In the genomic region with DNA sequence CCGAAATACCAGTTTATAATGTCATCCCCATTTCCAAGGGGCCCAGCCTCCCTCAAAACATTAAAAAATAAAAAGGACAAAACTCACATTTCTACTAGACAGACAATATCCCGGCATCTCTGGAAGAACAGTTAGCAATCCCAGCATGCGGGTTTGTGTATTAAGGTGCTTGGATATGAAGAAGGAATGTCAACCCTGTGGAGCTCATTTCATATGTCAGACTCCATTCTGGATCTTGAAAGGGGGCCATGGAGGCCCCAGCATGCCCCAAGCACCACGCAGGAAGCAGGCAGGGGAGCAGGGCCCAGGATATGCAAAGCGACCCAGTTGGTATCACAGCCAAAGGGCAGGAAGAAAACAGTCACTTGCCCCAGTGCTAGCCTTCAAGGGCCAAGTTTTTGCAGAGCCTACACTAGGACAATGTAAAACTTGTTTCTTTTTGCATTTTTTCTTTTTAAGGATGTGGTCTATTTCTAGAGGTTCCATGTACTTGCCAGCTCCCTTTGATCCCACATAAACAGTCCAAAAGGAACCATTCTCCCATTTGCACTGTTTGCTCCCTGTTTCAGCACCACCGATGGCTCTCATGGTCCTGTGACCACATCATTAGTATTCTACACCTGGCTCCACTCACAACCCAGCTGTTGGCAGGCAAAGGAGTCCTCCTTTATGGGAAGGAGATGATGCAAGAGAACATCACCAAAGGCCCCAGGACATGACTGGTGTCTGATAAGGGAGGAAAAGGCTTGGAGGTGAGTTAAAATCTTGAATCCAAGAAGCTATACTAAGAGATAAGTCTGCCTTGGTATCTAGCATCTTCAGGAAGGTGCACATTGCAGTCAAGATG, we compare ENCODE assay signal across 16 cellular contexts. TPM values are rescaled to one million over a fixed set of nuclear protein-coding genes. Genes with fewer than 3 reads are reported as not detected.
A peak's percentile ranks its signal among the peaks of the same experiment; 100 is the strongest.
DNase-seq lines count a peak whose midpoint lies in the region; ATAC-seq and TF ChIP-seq lines count a peak whose summit lies in the region.
"Had no signal": no experiment of that assay in that cellular context is flagged by ENCODE, and none has a peak within 500 bp of the region (broad histone marks: within the 10 kb centered on the region; RNA-seq: fewer than 3 reads in every experiment).

No MANE protein-coding gene starts in this region.

- DNase-seq in COLO668 (lab: John Stamatoyannopoulos, UW; ENCODE audit: unreplicated experiment) (peak; percentile 7), IMR-90 (peak; percentile 35), caudate nucleus (lab: John Stamatoyannopoulos, UW) (peak in 21 of 61 donors; percentile 6 to 83 (median 33)), mesenchymal stem cell (no peak), ecto neural progenitor cell (ENCODE audit: low spot score) (no peak)
- DNase-seq: activated CD4-positive, alpha-beta T cell treated with anti-CD3 and anti-CD28 coated beads for 4 hours; activated CD8-positive, alpha-beta memory T cell treated with anti-CD3 and anti-CD28 coated beads, Interleukin-2, amount 10 ng/mL, durations not matched to agents 7 days and 5 days; COR-L47; left ventricle myocardium superior; NCI-H1417 treated with DMSO at 0.1 percent for 48 hours; NCI-H2227 treated with DMSO at 0.1 percent for 48 hours had no signal

- H4K8ac ChIP-seq in IMR-90 (ENCODE audit: low read depth in 2 of 2, low read length in 2 of 2): no peak overlapping the region
- H4K8ac ChIP-seq in mesenchymal stem cell (ENCODE audit: low read length): peak overlapping the region; percentile 27

- POLR2A ChIA-PET in IMR-90 (lab: Charles Lee; ENCODE audit: unreplicated experiment): no interaction called here

- 0 out of 2 replicates have a peak overlapping the region, but pooled peaks have one; percentile 50 for H2AK5ac ChIP-seq in IMR-90 (ENCODE audit: low read depth, low read length)
- H2AK5ac ChIP-seq in mesenchymal stem cell (ENCODE audit: low read length, severe bottlenecking): no peak overlapping the region

- H2BK20ac ChIP-seq in IMR-90 (ENCODE audit: low read depth, low read length): peak overlapping the region; percentile 37; the same call in 1 of the 2 replicates

- H2AFZ ChIP-seq in IMR-90 (replicated peaks; ENCODE audit: low read length, poor library complexity) (no peak overlapping the region), mesenchymal stem cell (ENCODE audit: low read depth, low read length) (no peak overlapping the region)

- H2AK9ac ChIP-seq in IMR-90 (replicated peaks; ENCODE audit: low read depth, low read length, poor library complexity): no peak overlapping the region

- H2BK5ac ChIP-seq in IMR-90 (ENCODE audit: low read depth, low read length, poor library complexity, severe bottlenecking) (no peak overlapping the region), mesenchymal stem cell (ENCODE audit: low read depth, low read length, poor library complexity, severe bottlenecking) (no peak overlapping the region)

- H3K9me1 ChIP-seq in IMR-90 (ENCODE audit: insufficient read depth, low read length): peaks cover 2% of the 10 kb centered on the region

- no peak for TF ChIP-seq CTCF in IMR-90 (conservative IDR thresholded peaks at IDR 0.05; ENCODE audit: low read depth, low read length)

- no peak overlapping the region for H3K4me3 ChIP-seq in IMR-90 (ENCODE audit: insufficient read depth, low read depth, low read length)
- H3K4me3 ChIP-seq in mesenchymal stem cell (ENCODE audit: insufficient read depth in 1 of 2, low read depth in 1 of 2, low read length in 2 of 2): no peak overlapping the region
- H3K4me3 ChIP-seq: cardiac muscle cell, HAP-1 had no signal

- H2BK120ac ChIP-seq in IMR-90 (ENCODE audit: low read depth, low read length) (peak overlapping the region; percentile 34; the same call in 1 of the 2 replicates), mesenchymal stem cell (ENCODE audit: low read depth, low read length) (no peak overlapping the region)

- H2BK15ac ChIP-seq in IMR-90 (ENCODE audit: low read depth, low read length) (0 out of 3 replicates have a peak overlapping the region, but pooled peaks have one; percentile 34), mesenchymal stem cell (ENCODE audit: low read depth, poor library complexity, severe bottlenecking) (peak overlapping the region; percentile 44)

- intact Hi-C loops in IMR-90 (cut with micrococcal nuclease): no loop called here

- H3K18ac ChIP-seq in IMR-90 (ENCODE audit: low read depth, low read length) (no peak overlapping the region), mesenchymal stem cell (ENCODE audit: low read depth in 1 of 2, low read length in 2 of 2) (no peak overlapping the region)

- in situ Hi-C loops in IMR-90 (cut with MboI; ENCODE audit: low sequenced_read_pairs): no loop called here

- no peak for TF ChIP-seq RAD21 in IMR-90 (IDR thresholded peaks at IDR 0.05; ENCODE audit: low read length)

- H4K20me1 ChIP-seq in IMR-90 (ENCODE audit: insufficient read depth, low read length): no peaks in the 10 kb centered on the region

- no peak overlapping the region for H3K56ac ChIP-seq in IMR-90 (ENCODE audit: extremely low read depth, insufficient read depth, low read length)

- ATAC-seq in IMR-90 (ENCODE audit: low read depth) (no peak), GM18870 (IDR thresholded peaks at IDR 0.05; ENCODE audit: unreplicated experiment) (no peak), HG02970 (IDR thresholded peaks at IDR 0.05; ENCODE audit: low FRiP score, unreplicated experiment) (no peak)
- ATAC-seq: activated CD8-positive, alpha-beta memory T cell treated with anti-CD3 and anti-CD28 coated beads, Interleukin-2, amount 10 ng/mL, durations not matched to agents 7 days and 5 days; esophagus mucosa; left ventricle myocardium superior had no signal

- H3K4me1 ChIP-seq in IMR-90 (ENCODE audit: control insufficient read depth, insufficient read depth, low read length): peaks cover 15% of the 10 kb centered on the region
- H3K4me1 ChIP-seq in mesenchymal stem cell (ENCODE audit: control insufficient read depth, insufficient read depth, low read depth, low read length): peaks cover 3% of the 10 kb centered on the region
- H3K4me1 ChIP-seq: HAP-1 had no signal

- H2BK12ac ChIP-seq in mesenchymal stem cell (ENCODE audit: low read length in 2 of 2): no peak overlapping the region

- WGBS in IMR-90 (ENCODE audit: extremely low coverage in 2 of 2, insufficient read length in 1 of 2), 2 experiments: 90% methylated on average over 2 of the region's 6 CpGs; no CpG with 5 or more reads in 1 of the 2 experiments
- 83% methylated on average over 6 of the region's 6 CpGs for WGBS in mesenchymal stem cell

- H3K27ac ChIP-seq in IMR-90 (ENCODE audit: insufficient read depth, low read length) (no peak overlapping the region), caudate nucleus (ENCODE audit: low read depth, low read length) (peak overlapping the region; percentile 62), mesenchymal stem cell (ENCODE audit: low read length, poor library complexity, severe bottlenecking) (no peak overlapping the region)
- H3K27ac ChIP-seq: cardiac muscle cell had no signal

- no peak overlapping the region for H4K5ac ChIP-seq in IMR-90 (ENCODE audit: low read depth, low read length)

- dilution Hi-C loops in IMR-90 (cut with HindIII; ENCODE audit: low sequenced_read_pairs, unreplicated experiment): no loop called here

- no peak overlapping the region for H3K9ac ChIP-seq in IMR-90 (ENCODE audit: low read depth, low read length)
- H3K9ac ChIP-seq in mesenchymal stem cell (ENCODE audit: low read length): no peak overlapping the region

- H3K14ac ChIP-seq in IMR-90 (replicated peaks; ENCODE audit: low read depth, low read length) (0 out of 2 replicates have a peak overlapping the region, but pooled peaks have one; percentile 45), mesenchymal stem cell (ENCODE audit: low read length in 2 of 2) (no peak overlapping the region)

- H4K91ac ChIP-seq in IMR-90 (ENCODE audit: insufficient read depth, low read depth, low read length) (no peak overlapping the region; the same call in 1 of the 2 replicates), mesenchymal stem cell (ENCODE audit: low read length) (no peak overlapping the region)

- no peaks in the 10 kb centered on the region for H3K36me3 ChIP-seq in IMR-90 (ENCODE audit: control insufficient read depth, insufficient read depth, low read length)
- H3K36me3 ChIP-seq in mesenchymal stem cell (ENCODE audit: control insufficient read depth in 1 of 2, insufficient read depth in 2 of 2, low read depth in 1 of 2, low read length in 2 of 2): no peaks in the 10 kb centered on the region
- H3K36me3 ChIP-seq: cardiac muscle cell, HAP-1 had no signal

- H3K27me3 ChIP-seq in IMR-90 (ENCODE audit: control insufficient read depth, insufficient read depth, low read length): no peaks in the 10 kb centered on the region
- H3K27me3 ChIP-seq in mesenchymal stem cell (ENCODE audit: control insufficient read depth in 1 of 2, insufficient read depth in 1 of 2, low read length in 2 of 2): no peaks in the 10 kb centered on the region
- H3K27me3 ChIP-seq: cardiac muscle cell had no signal

- H3K23ac ChIP-seq in IMR-90 (ENCODE audit: low read depth, low read length) (no peak overlapping the region), mesenchymal stem cell (ENCODE audit: low read length in 2 of 2) (no peak overlapping the region)

- no TSS peak for BruUV-seq in IMR-90 (replicated peaks; lab: Mats Ljungman, UMichigan)

- CTCF ChIA-PET in IMR-90 (lab: Yijun Ruan, JAX): interaction anchor here (1.3 kb wide), 1 partner anchor 14 kb away, joined by 3 read pairs; no protein-coding TSS in a partner anchor

- H3K4ac ChIP-seq in IMR-90 (ENCODE audit: low read depth, low read length) (peak overlapping the region; percentile 20), mesenchymal stem cell (ENCODE audit: low read depth in 1 of 2, low read length in 2 of 2) (no peak overlapping the region)

- H3K9me3 ChIP-seq in IMR-90 (ENCODE audit: control insufficient read depth, insufficient read depth, low read length): no peaks in the 10 kb centered on the region
- H3K9me3 ChIP-seq in mesenchymal stem cell (ENCODE audit: control insufficient read depth, low read length): no peaks in the 10 kb centered on the region
- H3K9me3 ChIP-seq: HAP-1 had no signal

- TF ChIP-seq POLR2A in IMR-90 (IDR thresholded peaks at IDR 0.05; ENCODE audit: low read depth, low read length): no peak

- H3K4me2 ChIP-seq in IMR-90 (ENCODE audit: low read depth, low read length) (no peak overlapping the region), mesenchymal stem cell (ENCODE audit: low read length, poor library complexity, severe bottlenecking) (no peak overlapping the region)

- H3K79me1 ChIP-seq in IMR-90 (ENCODE audit: low read depth in 1 of 2, low read length in 2 of 2) (peaks cover 0 to 2% of the 10 kb centered on the region in 2 experiments; a peak in 1 of 4 replicates), mesenchymal stem cell (replicated peaks; ENCODE audit: low read length, poor library complexity, severe bottlenecking) (no peaks in the 10 kb centered on the region)

TF ChIP-seq in IMR-90, 13 proteins besides CTCF, POLR2A, EP300 and RAD21:
- TF ChIP-seq CEBPB (IDR thresholded peaks at IDR 0.05; ENCODE audit: low read depth, low read length) (peak; percentile 37; the same call in 1 of the 2 replicates), BHLHE40 (IDR thresholded peaks at IDR 0.05; ENCODE audit: low read depth, low read length) (no peak)
TF ChIP-seq in IMR-90: peak in this region for 1.

RNA-seq across cellular contexts. Expression of a gene that starts 58.3 kb away (rescaled TPM):
- 7.7 and 8.1 TPM in 2 replicates for total RNA-seq in IMR-90 (2012; rRNA removed)
- 7.6 and 8.5 TPM in 2 replicates for polyA plus RNA-seq in IMR-90 (2012; rRNA removed)
- polyA plus RNA-seq in IMR-90 (2012; cell fraction: cytosol; rRNA removed): 2.3 and 3.6 TPM in 2 replicates
- polyA plus RNA-seq in IMR-90 (2012; cell fraction: nucleus; rRNA removed; ENCODE audit: low replicate concordance): 0.82 and 5.7 TPM in 2 replicates
- 1.3 TPM for polyA plus RNA-seq in mesenchymal stem cell (2013, experiment 1 of 2)
- polyA plus RNA-seq in mesenchymal stem cell (2013, experiment 2 of 2): 1.8 TPM
- total RNA-seq: activated CD8-positive, alpha-beta memory T cell treated with anti-CD3 and anti-CD28 coated beads, Interleukin-2, amount 10 ng/mL, durations not matched to agents 7 days and 5 days; cardiac muscle cell had no signal
- polyA plus RNA-seq: cardiac muscle cell had no signal

Comparison
In these comparisons a context has a peak if more than half of its experiments do, and no peak if none do; other contexts are left out.
1. DNase-seq: peak in COLO668 (single experiment) and IMR-90 (single experiment); none in mesenchymal stem cell (single experiment) and ecto neural progenitor cell (single experiment).